Comparison of ENCODE assay signal across 9 cellular contexts in the genomic region with DNA sequence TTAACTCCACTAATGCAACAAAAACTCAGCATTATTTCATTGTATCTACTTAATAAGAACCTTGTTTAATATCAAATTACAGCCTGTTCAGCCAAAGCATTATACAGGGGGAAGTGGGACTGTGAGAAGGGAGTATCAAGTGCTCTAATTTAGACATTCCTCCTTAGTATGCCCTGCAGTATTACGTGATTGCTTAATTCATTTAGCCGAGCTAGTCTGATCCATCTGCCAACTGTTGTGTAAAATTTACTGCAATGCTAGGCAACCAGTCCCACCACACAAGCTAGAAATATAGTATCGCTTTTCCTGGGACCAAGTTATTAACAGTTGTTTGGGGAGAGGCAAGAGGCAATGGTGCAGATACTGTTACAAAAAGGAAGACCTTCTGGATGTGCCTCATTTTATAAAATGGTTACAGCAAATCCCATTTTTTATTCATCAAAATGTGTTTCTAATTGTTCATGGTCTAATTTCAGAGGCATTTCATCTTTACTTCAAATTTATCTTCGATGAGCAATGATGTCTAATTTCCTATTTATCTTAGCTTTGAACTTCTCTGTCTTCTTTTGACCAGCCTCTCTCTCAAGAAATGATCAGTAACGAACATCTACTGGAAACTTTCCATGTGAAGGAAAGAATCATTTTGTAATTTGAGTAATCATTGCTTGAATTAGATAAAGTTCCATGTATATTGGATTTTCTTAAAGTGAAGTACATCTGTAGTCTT.
DNase-seq lines count a peak whose midpoint lies in the region; ATAC-seq and TF ChIP-seq lines count a peak whose summit lies in the region.
"Had no signal": no experiment of that assay in that cellular context is flagged by ENCODE, and none has a peak within 500 bp of the region (broad histone marks: within the 10 kb centered on the region; RNA-seq: fewer than 3 reads in every experiment).

No MANE protein-coding gene starts in this region.

- H3K36me3 Mint-ChIP-seq in stimulated activated effector memory CD8-positive, alpha-beta T cell treated with anti-CD3 and anti-CD28 coated beads, Interleukin-12 subunit alpha, Interleukin-12 subunit beta, amount 100 ng/mL, for 72 hours, result no peaks in the 10 kb centered on the region

- no peak for ATAC-seq in HG02981 (IDR thresholded peaks at IDR 0.05; ENCODE audit: unreplicated experiment)
- no peak for ATAC-seq in stimulated activated effector memory CD8-positive, alpha-beta T cell treated with anti-CD3 and anti-CD28 coated beads, Interleukin-12 subunit alpha, Interleukin-12 subunit beta, amount 100 ng/mL, for 72 hours
- no peak for ATAC-seq in GM19452 (IDR thresholded peaks at IDR 0.05; ENCODE audit: unreplicated experiment)

- no peaks in the 10 kb centered on the region for H3K9me3 Mint-ChIP-seq in stimulated activated effector memory CD8-positive, alpha-beta T cell treated with anti-CD3 and anti-CD28 coated beads, Interleukin-12 subunit alpha, Interleukin-12 subunit beta, amount 100 ng/mL, for 72 hours

- DNase-seq in GM03348 (ENCODE audit: low spot score) (peak; percentile 68), NCI-H446 (lab: John Stamatoyannopoulos, UW) (peak; percentile 64 to 75), fibroblast of mammary gland (ENCODE audit: low read depth) (peak; percentile 89), renal cortical epithelial cell (ENCODE audit: low read depth) (peak; percentile 69), H4 (ENCODE audit: low spot score) (no peak)
- no peak for DNase-seq in stimulated activated effector memory CD8-positive, alpha-beta T cell treated with anti-CD3 and anti-CD28 coated beads, Interleukin-12 subunit alpha, Interleukin-12 subunit beta, amount 100 ng/mL, for 72 hours (ENCODE audit: low spot score in 2 of 2)
- DNase-seq: activated T-cell treated with anti-CD3 and anti-CD28 coated beads, Interleukin-2, amount 50 U/mL, for 48 hours had no signal

- no peaks in the 10 kb centered on the region for H3K4me1 Mint-ChIP-seq in stimulated activated effector memory CD8-positive, alpha-beta T cell treated with anti-CD3 and anti-CD28 coated beads, Interleukin-12 subunit alpha, Interleukin-12 subunit beta, amount 100 ng/mL, for 72 hours

- H3K4me3 ChIP-seq in fibroblast of mammary gland (ENCODE audit: control insufficient read depth, low read depth, low read length), result no peak overlapping the region

- no peak for TF ChIP-seq CTCF in fibroblast of mammary gland (conservative IDR thresholded peaks at IDR 0.05; ENCODE audit: control insufficient read depth, insufficient read depth, low read depth, low read length)

- H3K4me3 Mint-ChIP-seq in stimulated activated effector memory CD8-positive, alpha-beta T cell treated with anti-CD3 and anti-CD28 coated beads, Interleukin-12 subunit alpha, Interleukin-12 subunit beta, amount 100 ng/mL, for 72 hours, result no peak overlapping the region

- no peak overlapping the region for H3K27ac Mint-ChIP-seq in stimulated activated effector memory CD8-positive, alpha-beta T cell treated with anti-CD3 and anti-CD28 coated beads, Interleukin-12 subunit alpha, Interleukin-12 subunit beta, amount 100 ng/mL, for 72 hours

Comparison
In these comparisons a context has a peak if more than half of its experiments do, and no peak if none do; other contexts are left out.
1. DNase-seq: peak in GM03348 (single experiment), NCI-H446 (2 of 2), fibroblast of mammary gland (single experiment) and renal cortical epithelial cell (single experiment); none in H4 (single experiment) and stimulated activated effector memory CD8-positive, alpha-beta T cell treated with anti-CD3 and anti-CD28 coated beads, Interleukin-12 subunit alpha, Interleukin-12 subunit beta, amount 100 ng/mL, for 72 hours (0 of 2).